ENCODE assay signal across 8 cellular contexts in genomic region chr22:44697423-44698179, GRCh38. TPM values are rescaled to one million over a fixed set of nuclear protein-coding genes. Genes with fewer than 3 reads are reported as not detected.
A peak's percentile ranks its signal among the peaks of the same experiment; 100 is the strongest.
DNase-seq lines count a peak whose midpoint lies in the region; ATAC-seq, FAIRE-seq and TF ChIP-seq lines count a peak whose summit lies in the region.

No MANE protein-coding gene starts in this region.

- peak; percentile 87 for TF ChIP-seq RAD21 in HCT116 (IDR thresholded peaks at IDR 0.05; ENCODE audit: low read depth)

- ATAC-seq in HCT116 = peak; percentile 75
- ATAC-seq in pancreas = peak; percentile 51 to 75 (median 67)
- ATAC-seq in GM18498 (IDR thresholded peaks at IDR 0.05; ENCODE audit: unreplicated experiment) = no peak

- H3K9me2 ChIP-seq in HCT116 (ENCODE audit: insufficient read depth) = no peaks in the 10 kb centered on the region

- RAD21 ChIA-PET in HCT116 (lab: Charles Lee; ENCODE audit: low non-redundant PET in 1 of 2, low total read pairs in 2 of 2, uncharacterized antibody in 2 of 2, unreplicated experiment in 2 of 2) = no interaction called here

- H3K27ac ChIP-seq in BLaER1 treated with 17β-estradiol and CSF1 and Interleukin-3, amounts not matched to agents 10 nM and 100 nM = peak overlapping the region in 8 of 11 experiments; percentile 7 to 61 (median 47); a peak in 10 of 22 replicates
- H3K27ac ChIP-seq in HCT116 (ENCODE audit: low read depth, low read length) (no peak overlapping the region), pancreas (no peak overlapping the region), thyroid gland (no peak overlapping the region)

- H3K4me3 ChIP-seq in BLaER1 treated with 17β-estradiol and CSF1 and Interleukin-3, amounts not matched to agents 10 nM and 100 nM = no peak overlapping the region
- H3K4me3 ChIP-seq in HCT116 (replicated peaks in 1 of 2; ENCODE audit: low read depth in 1 of 2, low read length in 2 of 2) = no peak overlapping the region
- H3K4me3 ChIP-seq in foreskin fibroblast (ENCODE audit: low read depth in 1 of 2, low read length in 2 of 2) = no peak overlapping the region
- no peak overlapping the region for H3K4me3 ChIP-seq in pancreas
- H3K4me3 ChIP-seq in thyroid gland (replicated peaks in 1 of 3) = no peak overlapping the region

- peaks cover 0 to 44% (median 0%) of the 10 kb centered on the region in 11 experiments; a peak in 4 of 22 replicates for H3K36me3 ChIP-seq in BLaER1 treated with 17β-estradiol and CSF1 and Interleukin-3, amounts not matched to agents 10 nM and 100 nM
- H3K36me3 ChIP-seq in HCT116 (ENCODE audit: control insufficient read depth in 1 of 2, insufficient read depth in 2 of 2, low read length in 2 of 2) (no peaks in the 10 kb centered on the region), pancreas (no peaks in the 10 kb centered on the region), thyroid gland (no peaks in the 10 kb centered on the region)

- peak; percentile 66 for DNase-seq in HCT116 (ENCODE audit: low read depth, low spot score)
- DNase-seq in SHP77 (lab: John Stamatoyannopoulos, UW) = peak; percentile 74 to 76
- DNase-seq in activated T-helper 9 cell treated with anti-CD3 and anti-CD28 coated beads, Interleukin-2, amount 50 U/mL, for 16 hours (ENCODE audit: low read depth) = peak; percentile 79
- peak; percentile 51 to 88 for DNase-seq in foreskin fibroblast
- DNase-seq in pancreas = peak; percentile 64 to 96 (median 86)
- DNase-seq in thyroid gland = peak; percentile 77 to 79

- peaks cover 0 to 99% (median 4%) of the 10 kb centered on the region in 11 experiments; a peak in 12 of 22 replicates for H4K20me1 ChIP-seq in BLaER1 treated with 17β-estradiol and CSF1 and Interleukin-3, amounts not matched to agents 10 nM and 100 nM
- no peaks in the 10 kb centered on the region for H4K20me1 ChIP-seq in HCT116 (ENCODE audit: insufficient read depth)

- BruUV-seq in HCT116 (replicated peaks; lab: Mats Ljungman, UMichigan) = no TSS peak

- intact Hi-C loops in HCT116 (cut with micrococcal nuclease) (loop anchor here (1.0 to 5.0 kb wide), 3 partner anchors 39 to 385 kb away; no protein-coding TSS in a partner anchor), pancreas (cut with DNase I) (loop anchor here in 2 of 3 donors (2.0 to 10.0 kb wide), 3 partner anchors 35 to 397 kb away; no protein-coding TSS in a partner anchor), thyroid gland (cut with DNase I) (loop anchor here (2.0 kb wide), 1 partner anchor 37 kb away; no protein-coding TSS in a partner anchor)

- no peaks in the 10 kb centered on the region for H3K27me3 ChIP-seq in BLaER1 treated with 17β-estradiol and CSF1 and Interleukin-3, amounts not matched to agents 10 nM and 100 nM
- H3K27me3 ChIP-seq in HCT116 (ENCODE audit: insufficient read depth, low read length) (no peaks in the 10 kb centered on the region), pancreas (no peaks in the 10 kb centered on the region), thyroid gland (no peaks in the 10 kb centered on the region)

- H3K4me2 ChIP-seq in BLaER1 treated with 17β-estradiol and CSF1 and Interleukin-3, amounts not matched to agents 10 nM and 100 nM = peak overlapping the region; percentile 53 to 89 (median 73)
- peak overlapping the region; percentile 41 for H3K4me2 ChIP-seq in HCT116 (ENCODE audit: low read length)

- TF ChIP-seq POLR2A in HCT116 (IDR thresholded peaks at IDR 0.05; ENCODE audit: borderline replicate concordance, extremely low read depth, insufficient read depth, insufficient read length) (no peak), thyroid gland (IDR thresholded peaks at IDR 0.05) (no peak)

- peaks cover 42 to 58% (median 53%) of the 10 kb centered on the region in 10 experiments for H3K4me1 ChIP-seq in BLaER1 treated with 17β-estradiol and CSF1 and Interleukin-3, amounts not matched to agents 10 nM and 100 nM
- H3K4me1 ChIP-seq in HCT116 (ENCODE audit: control insufficient read depth in 1 of 2, insufficient read depth in 2 of 2, low read length in 2 of 2) = peaks cover 7 to 33% of the 10 kb centered on the region in 2 experiments
- H3K4me1 ChIP-seq in pancreas = no peaks in the 10 kb centered on the region
- H3K4me1 ChIP-seq in thyroid gland = peaks cover 3 to 12% of the 10 kb centered on the region in 2 donors

- H3K9me3 ChIP-seq in BLaER1 treated with 17β-estradiol and CSF1 and Interleukin-3, amounts not matched to agents 10 nM and 100 nM (replicated peaks in 1 of 11) = no peaks in the 10 kb centered on the region
- H3K9me3 ChIP-seq in HCT116 (ENCODE audit: control insufficient read depth in 1 of 2, insufficient read depth in 1 of 2, low read depth in 1 of 2, low read length in 2 of 2) = no peaks in the 10 kb centered on the region
- no peaks in the 10 kb centered on the region for H3K9me3 ChIP-seq in pancreas
- H3K9me3 ChIP-seq in thyroid gland = no peaks in the 10 kb centered on the region

- CTCF ChIA-PET in HCT116 (lab: Charles Lee) = no interaction called here

- no peak overlapping the region for H2AFZ ChIP-seq in HCT116 (ENCODE audit: low read depth, low read length, poor library complexity, severe bottlenecking)

- 21 to 22% methylated on average over 22 of the region's 22 CpGs for WGBS in pancreas, 2 donors
- WGBS in thyroid gland, 2 donors = 17 to 37% methylated on average over 8 to 15 of the region's 22 CpGs

- POLR2A ChIA-PET in HCT116 (lab: Charles Lee) = no interaction called here

- TF ChIP-seq CTCF in HCT116 (IDR thresholded peaks at IDR 0.05 in 2 of 3, conservative IDR thresholded peaks at IDR 0.05 in 1 of 3; ENCODE audit: borderline replicate concordance in 1 of 3, insufficient read depth in 1 of 3, low read depth in 2 of 3, low read length in 2 of 3) (peak; percentile 83 to 98 (median 94)), foreskin fibroblast (IDR thresholded peaks at IDR 0.05; ENCODE audit: low read depth, low read length) (peak; percentile 96), pancreas (IDR thresholded peaks at IDR 0.05) (peak; percentile 75 to 89 (median 88)), thyroid gland (IDR thresholded peaks at IDR 0.05) (peak; percentile 74 to 94 (median 90))

- peaks cover 2% of the 10 kb centered on the region; the same call in 1 of the 2 replicates for H3K79me2 ChIP-seq in HCT116 (ENCODE audit: insufficient read depth, low read length)

- peak overlapping the region in 8 of 11 experiments; percentile 24 to 71 (median 47); a peak in 9 of 22 replicates for H3K9ac ChIP-seq in BLaER1 treated with 17β-estradiol and CSF1 and Interleukin-3, amounts not matched to agents 10 nM and 100 nM
- H3K9ac ChIP-seq in HCT116 (ENCODE audit: low read length) = no peak overlapping the region

- FAIRE-seq in pancreas (lab: Jason Lieb, UNC) = no peak

TF ChIP-seq in HCT116, 20 proteins besides CTCF, POLR2A, EP300 and RAD21:
- TF ChIP-seq CEBPB (IDR thresholded peaks at IDR 0.05; ENCODE audit: low read depth) (no peak), CBX3 (IDR thresholded peaks at IDR 0.05; ENCODE audit: low read depth) (peak; percentile 58; the same call in 1 of the 2 replicates)
TF ChIP-seq in HCT116: peak in this region for 1.

RNA-seq across cellular contexts. Expression of gene PRR5, which starts 4.4 kb away (rescaled TPM):
- 26.9 TPM for total RNA-seq in HCT116 (2021; ENCODE audit: unreplicated experiment)
- 16.9 and 17.4 TPM in 2 replicates for polyA plus RNA-seq in HCT116 (2012)
- total RNA-seq in pancreas = 10 to 100 TPM in 3 of 6 donors, 1 to 10 TPM in 3; 7.0 to 10.7 (median 10.0) TPM
- polyA plus RNA-seq in pancreas = 10 to 100 TPM; 12.7 to 23.0 TPM
- total RNA-seq in thyroid gland = 10 to 100 TPM; 17.3 to 31.8 (median 26.9) TPM

RNA-seq across cellular contexts. Expression of gene ARHGAP8, which starts 54.8 kb away (rescaled TPM):
- 67.5 TPM for total RNA-seq in HCT116 (2021; ENCODE audit: unreplicated experiment)
- 41.9 and 45.9 TPM in 2 replicates for polyA plus RNA-seq in HCT116 (2012)
- 10 to 100 TPM in 4 of 6 donors, 1 to 10 TPM in 2; 8.6 to 20.1 (median 11.1) TPM for total RNA-seq in pancreas
- 10 to 100 TPM; 52.2 to 59.2 TPM for polyA plus RNA-seq in pancreas
- 10 to 100 TPM; 24.8 to 44.3 (median 28.0) TPM for total RNA-seq in thyroid gland

Comparison
In these comparisons a context has a peak if more than half of its experiments do, and no peak if none do; other contexts are left out.
1. H3K27ac ChIP-seq: peak in BLaER1 treated with 17β-estradiol and CSF1 and Interleukin-3, amounts not matched to agents 10 nM and 100 nM (8 of 11); none in HCT116 (single experiment), pancreas (0 of 4) and thyroid gland (0 of 3).
2. Peak in every context shown above with its lines, with median percentiles within 50 percentile points of each other: DNase-seq and CTCF ChIP-seq.